Comparison of ENCODE assay signal across 13 cellular contexts in the genomic region with DNA sequence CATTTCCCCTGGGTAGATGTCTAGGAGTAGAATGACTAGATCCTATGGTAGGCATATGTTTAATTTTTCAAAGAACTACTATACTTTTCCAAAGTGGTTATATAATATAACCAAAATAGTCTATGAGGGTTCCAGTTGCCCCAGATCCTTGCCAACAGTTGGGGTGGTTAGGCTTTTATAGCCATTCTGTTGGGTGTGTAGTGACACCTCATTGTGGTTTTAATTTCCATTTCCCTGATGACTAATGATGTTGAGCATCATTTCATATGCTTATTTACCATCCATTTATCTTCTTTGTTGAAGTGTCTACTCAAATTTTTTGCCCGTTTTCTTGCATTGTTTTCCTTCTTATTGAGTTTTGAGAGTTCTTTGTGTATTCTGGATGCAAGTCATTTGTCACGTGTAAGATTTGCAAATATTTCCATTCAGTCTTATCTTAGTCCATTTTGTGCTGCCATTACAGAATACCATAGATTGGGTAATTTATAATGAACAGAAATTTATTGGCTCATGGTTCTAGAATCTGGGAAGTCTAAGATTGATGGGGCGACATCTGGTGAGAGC. TPM values are rescaled to one million over a fixed set of nuclear protein-coding genes. Genes with fewer than 3 reads are reported as not detected.
DNase-seq lines count a peak whose midpoint lies in the region; ATAC-seq, FAIRE-seq and TF ChIP-seq lines count a peak whose summit lies in the region.
"Had no signal": no experiment of that assay in that cellular context is flagged by ENCODE, and none has a peak within 500 bp of the region (broad histone marks: within the 10 kb centered on the region; RNA-seq: fewer than 3 reads in every experiment).

No MANE protein-coding gene starts in this region.

- in situ Hi-C loops in transverse colon (cut with MboI; ENCODE audit: low pct_ligation_motif_present in 1 of 4, low pct_unique_long_range_greater_than_20kb in 1 of 4, low sequenced_read_pairs in 3 of 4) (no loop called here), brain microvascular endothelial cell (cut with HindIII; ENCODE audit: low pct_ligation_motif_present, low sequenced_read_pairs) (no loop called here)

- H3K9me3 ChIP-seq in HEK293 (ENCODE audit: control insufficient read depth, insufficient read depth, low read depth, low read length) (no peaks in the 10 kb centered on the region), transverse colon (no peaks in the 10 kb centered on the region)
- H3K9me3 ChIP-seq: BE2C, ovary, uterus had no signal

- H3K27ac Mint-ChIP-seq in activated CD8-positive, alpha-beta T cell treated with anti-CD3 and anti-CD28 coated beads, Interleukin-2, amount 10 ng/mL, durations not matched to agents 7 days and 5 days: peak overlapping the region; percentile 66

- intact Hi-C loops in transverse colon (cut with DNase I; ENCODE audit: low total_unique reads): loop anchor here (10.0 kb wide), 1 partner anchor 47 kb away; no protein-coding TSS in a partner anchor

- peak; percentile 18 to 27 for DNase-seq in activated CD8-positive, alpha-beta memory T cell treated with anti-CD3 and anti-CD28 coated beads for 4 hours (ENCODE audit: low read depth in 2 of 2)
- DNase-seq in activated CD8-positive, alpha-beta memory T cell treated with anti-CD3 and anti-CD28 coated beads, Interleukin-2, amount 50 U/mL, for 4 hours: no peak
- DNase-seq in activated CD8-positive, alpha-beta T cell treated with anti-CD3 and anti-CD28 coated beads, Interleukin-2, amount 10 ng/mL, durations not matched to agents 7 days and 5 days: peak; percentile 37
- DNase-seq in transverse colon (no peak), brain microvascular endothelial cell (no peak), ureter (ENCODE audit: low spot score) (no peak)
- DNase-seq: BE2C, NCI-H1417 treated with DMSO at 0.1 percent for 48 hours, ovary, uterus had no signal

- H3K27me3 ChIP-seq in transverse colon: no peaks in the 10 kb centered on the region
- H3K27me3 ChIP-seq in brain microvascular endothelial cell (replicated peaks): no peaks in the 10 kb centered on the region
- H3K27me3 ChIP-seq: BE2C, ovary, uterus had no signal

- peaks cover 36% of the 10 kb centered on the region for H3K36me3 Mint-ChIP-seq in activated CD8-positive, alpha-beta T cell treated with anti-CD3 and anti-CD28 coated beads, Interleukin-2, amount 10 ng/mL, durations not matched to agents 7 days and 5 days (ENCODE audit: low read depth)

- H3K36me3 ChIP-seq in HEK293 (ENCODE audit: control insufficient read depth in 2 of 2, insufficient read depth in 1 of 2, low read length in 2 of 2) (no peaks in the 10 kb centered on the region), transverse colon (no peaks in the 10 kb centered on the region), brain microvascular endothelial cell (replicated peaks) (no peaks in the 10 kb centered on the region)
- H3K36me3 ChIP-seq: BE2C, ovary, uterus had no signal

- TF ChIP-seq CTCF in HEK293 (tag by site-specific recombination; IDR thresholded peaks at IDR 0.05) (no peak), transverse colon (IDR thresholded peaks at IDR 0.05) (no peak), brain microvascular endothelial cell (IDR thresholded peaks at IDR 0.05; ENCODE audit: low read depth, low read length, missing control alignments) (no peak)

- WGBS in transverse colon (ENCODE audit: low coverage in 1 of 2), 2 donors: 94 to 95% methylated on average over 3 of the region's 3 CpGs

- peak; percentile 70 for FAIRE-seq in islet of Langerhans (lab: Jason Lieb, UNC)

- H3K4me1 ChIP-seq in HEK293 (ENCODE audit: control insufficient read depth, insufficient read depth, low read length) (peaks cover 12% of the 10 kb centered on the region), transverse colon (peaks cover 6 to 15% (median 10%) of the 10 kb centered on the region in 4 donors)
- H3K4me1 ChIP-seq: BE2C, uterus had no signal

- no peaks in the 10 kb centered on the region for H3K9me3 Mint-ChIP-seq in activated CD8-positive, alpha-beta T cell treated with anti-CD3 and anti-CD28 coated beads, Interleukin-2, amount 10 ng/mL, durations not matched to agents 7 days and 5 days (ENCODE audit: insufficient read depth)

- CTCF ChIA-PET in HEK293 (lab: Yijun Ruan, JAX): no interaction called here
- CTCF ChIA-PET in activated CD8-positive, alpha-beta T cell treated with anti-CD3 and anti-CD28 coated beads, Interleukin-2, amount 10 ng/mL, durations not matched to agents 7 days and 5 days (lab: Charles Lee): no interaction called here

- POLR2A ChIA-PET in HEK293 (lab: Yijun Ruan, JAX): interaction anchor here (0.7 kb wide), 1 partner anchor 152 kb away, joined by 5 read pairs; no protein-coding TSS in a partner anchor
- POLR2A ChIA-PET in activated CD8-positive, alpha-beta T cell treated with anti-CD3 and anti-CD28 coated beads, Interleukin-2, amount 10 ng/mL, durations not matched to agents 7 days and 5 days (lab: Charles Lee): interaction anchor here (0.6 to 1.5 kb wide), 3 partner anchors 10 to 83 kb away, joined by 3 read pairs; no protein-coding TSS in a partner anchor

- no peak for TF ChIP-seq EP300 in transverse colon (IDR thresholded peaks at IDR 0.05; ENCODE audit: low read depth)

- no peak for TF ChIP-seq POLR2A in transverse colon (IDR thresholded peaks at IDR 0.05)

- peak; percentile 6 for ATAC-seq in activated CD8-positive, alpha-beta T cell treated with anti-CD3 and anti-CD28 coated beads, Interleukin-2, amount 10 ng/mL, durations not matched to agents 7 days and 5 days

- H3K4me3 ChIP-seq in HEK293 (ENCODE audit: low read depth, low read length) (no peak overlapping the region), transverse colon (no peak overlapping the region), brain microvascular endothelial cell (ENCODE audit: low read depth, low read length) (no peak overlapping the region)
- H3K4me3 ChIP-seq: ovary, uterus had no signal

- H3K4me3 Mint-ChIP-seq in activated CD8-positive, alpha-beta T cell treated with anti-CD3 and anti-CD28 coated beads, Interleukin-2, amount 10 ng/mL, durations not matched to agents 7 days and 5 days: peak overlapping the region; percentile 4

- H3K27ac ChIP-seq in HEK293 (ENCODE audit: extremely low read depth, low read depth, low read length) (no peak overlapping the region), transverse colon (no peak overlapping the region), brain microvascular endothelial cell (no peak overlapping the region)
- H3K27ac ChIP-seq: ovary, RWPE1, uterus had no signal

- peaks cover 63% of the 10 kb centered on the region for H3K4me1 Mint-ChIP-seq in activated CD8-positive, alpha-beta T cell treated with anti-CD3 and anti-CD28 coated beads, Interleukin-2, amount 10 ng/mL, durations not matched to agents 7 days and 5 days (ENCODE audit: low read depth)

- no peaks in the 10 kb centered on the region for H3K27me3 Mint-ChIP-seq in activated CD8-positive, alpha-beta T cell treated with anti-CD3 and anti-CD28 coated beads, Interleukin-2, amount 10 ng/mL, durations not matched to agents 7 days and 5 days (ENCODE audit: low read depth)

TF ChIP-seq in HEK293, 187 proteins besides CTCF, POLR2A, EP300 and RAD21:
- TF ChIP-seq ZEB2 (tag by site-specific recombination; IDR thresholded peaks at IDR 0.05): 0 out of 2 replicates have a peak, but pooled peaks have one; percentile 12
- TF ChIP-seq ZNF792 (tag by site-specific recombination; IDR thresholded peaks at IDR 0.05): no peak
- TF ChIP-seq ZNF768 (tag by site-specific recombination; IDR thresholded peaks at IDR 0.05): no peak
- TF ChIP-seq ZFHX2 (tag by site-specific recombination; conservative IDR thresholded peaks at IDR 0.05): no peak
- TF ChIP-seq, protein P1, sequence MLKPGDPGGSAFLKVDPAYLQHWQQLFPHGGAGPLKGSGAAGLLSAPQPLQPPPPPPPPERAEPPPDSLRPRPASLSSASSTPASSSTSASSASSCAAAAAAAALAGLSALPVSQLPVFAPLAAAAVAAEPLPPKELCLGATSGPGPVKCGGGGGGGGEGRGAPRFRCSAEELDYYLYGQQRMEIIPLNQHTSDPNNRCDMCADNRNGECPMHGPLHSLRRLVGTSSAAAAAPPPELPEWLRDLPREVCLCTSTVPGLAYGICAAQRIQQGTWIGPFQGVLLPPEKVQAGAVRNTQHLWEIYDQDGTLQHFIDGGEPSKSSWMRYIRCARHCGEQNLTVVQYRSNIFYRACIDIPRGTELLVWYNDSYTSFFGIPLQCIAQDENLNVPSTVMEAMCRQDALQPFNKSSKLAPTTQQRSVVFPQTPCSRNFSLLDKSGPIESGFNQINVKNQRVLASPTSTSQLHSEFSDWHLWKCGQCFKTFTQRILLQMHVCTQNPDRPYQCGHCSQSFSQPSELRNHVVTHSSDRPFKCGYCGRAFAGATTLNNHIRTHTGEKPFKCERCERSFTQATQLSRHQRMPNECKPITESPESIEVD (tag by site-specific recombination; IDR thresholded peaks at IDR 0.05): peak; percentile 57
- 0 out of 2 replicates have a peak, but pooled peaks have one; percentile 15 for TF ChIP-seq SP7 (tag by site-specific recombination; IDR thresholded peaks at IDR 0.05)

RNA-seq across cellular contexts. Expression of a gene that starts 4.7 kb away (rescaled TPM):
- total RNA-seq in activated CD8-positive, alpha-beta T cell treated with anti-CD3 and anti-CD28 coated beads, Interleukin-2, amount 10 ng/mL, durations not matched to agents 7 days and 5 days: 100 to 1,000 TPM; 198 to 206 TPM
- total RNA-seq in transverse colon (100 to 1,000 TPM; 242 to 491 (median 304) TPM), ureter (113 TPM)

Comparison
In these comparisons a context has a peak if more than half of its experiments do, and no peak if none do; other contexts are left out.
1. DNase-seq: peak in activated CD8-positive, alpha-beta memory T cell treated with anti-CD3 and anti-CD28 coated beads for 4 hours (2 of 2) and activated CD8-positive, alpha-beta T cell treated with anti-CD3 and anti-CD28 coated beads, Interleukin-2, amount 10 ng/mL, durations not matched to agents 7 days and 5 days (single experiment); none in activated CD8-positive, alpha-beta memory T cell treated with anti-CD3 and anti-CD28 coated beads, Interleukin-2, amount 50 U/mL, for 4 hours (single experiment), transverse colon (single experiment), brain microvascular endothelial cell (single experiment) and ureter (single experiment).